In the genomic region with DNA sequence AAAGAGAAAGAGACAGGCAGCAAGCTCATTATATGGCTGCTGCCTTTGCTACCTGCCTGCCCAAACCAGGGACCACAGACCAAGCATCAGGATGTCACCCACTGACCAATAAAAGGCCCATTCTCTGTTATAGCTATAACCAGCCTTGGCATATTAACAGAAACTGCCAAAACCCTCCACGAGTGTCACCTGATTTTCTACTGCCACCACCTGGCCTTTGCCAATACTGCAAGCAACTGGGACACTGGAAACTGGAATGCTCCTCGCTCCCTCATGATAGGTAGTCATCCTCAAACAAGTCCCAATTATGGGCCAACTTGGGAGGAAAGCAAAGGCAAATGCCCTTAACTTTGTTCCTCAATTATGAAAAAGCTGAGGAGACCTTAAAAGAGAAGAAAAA, we compare ENCODE assay signal across 9 cellular contexts.
DNase-seq lines count a peak whose midpoint lies in the region; ATAC-seq, FAIRE-seq and TF ChIP-seq lines count a peak whose summit lies in the region.
"Had no signal": no experiment of that assay in that cellular context is flagged by ENCODE, and none has a peak within 500 bp of the region (broad histone marks: within the 10 kb centered on the region; RNA-seq: fewer than 3 reads in every experiment).

No MANE protein-coding gene starts in this region.

- FAIRE-seq in kidney (lab: Jason Lieb, UNC) = no peak

- H3K9me3 Mint-ChIP-seq in activated CD4-positive, alpha-beta T cell treated with anti-CD3 and anti-CD28 coated beads, Interleukin-2, amount 10 ng/mL, durations not matched to agents 24 days and 14 days = no peaks in the 10 kb centered on the region
- H3K9me3 Mint-ChIP-seq: T-cell had no signal

- H3K4me3 Mint-ChIP-seq in activated CD4-positive, alpha-beta T cell treated with anti-CD3 and anti-CD28 coated beads, Interleukin-2, amount 10 ng/mL, durations not matched to agents 24 days and 14 days = no peak overlapping the region
- H3K4me3 Mint-ChIP-seq: T-cell had no signal

- no peaks in the 10 kb centered on the region for H3K36me3 Mint-ChIP-seq in activated CD4-positive, alpha-beta T cell treated with anti-CD3 and anti-CD28 coated beads, Interleukin-2, amount 10 ng/mL, durations not matched to agents 24 days and 14 days (ENCODE audit: low read depth)
- H3K36me3 Mint-ChIP-seq: T-cell had no signal

- in situ Hi-C loops in G401 (cut with HindIII; ENCODE audit: low sequenced_read_pairs) = no loop called here

- H3K27ac Mint-ChIP-seq in activated CD4-positive, alpha-beta T cell treated with anti-CD3 and anti-CD28 coated beads, Interleukin-2, amount 10 ng/mL, durations not matched to agents 24 days and 14 days = no peak overlapping the region
- H3K27ac Mint-ChIP-seq: T-cell had no signal

- no peak for ATAC-seq in HG02763 (IDR thresholded peaks at IDR 0.05; ENCODE audit: unreplicated experiment)
- ATAC-seq in HG03571 (IDR thresholded peaks at IDR 0.05; ENCODE audit: unreplicated experiment) = no peak
- ATAC-seq in GM19351 (IDR thresholded peaks at IDR 0.05; ENCODE audit: unreplicated experiment) = no peak
- ATAC-seq: T-cell had no signal

- H3K36me3 ChIP-seq in HEK293 (ENCODE audit: control insufficient read depth in 2 of 2, insufficient read depth in 1 of 2, low read length in 2 of 2) = no peaks in the 10 kb centered on the region
- no peaks in the 10 kb centered on the region for H3K36me3 ChIP-seq in kidney (ENCODE audit: control insufficient read depth in 1 of 2, insufficient read depth in 2 of 2, low read length in 2 of 2)

- intact Hi-C loops in activated CD4-positive, alpha-beta T cell treated with anti-CD3 and anti-CD28 coated beads, Interleukin-2, amount 10 ng/mL, durations not matched to agents 24 days and 14 days (cut with micrococcal nuclease) = no loop called here
- intact Hi-C loops in kidney (cut with DNase I) = no loop called here

- CTCF ChIA-PET in HEK293 (lab: Yijun Ruan, JAX) = interaction anchor here (0.6 to 1.1 kb wide), 6 partner anchors 8 to 889 kb away, joined by 3 to 5 read pairs (median 4); no protein-coding TSS in a partner anchor

- POLR2A ChIA-PET in HEK293 (lab: Yijun Ruan, JAX) = no interaction called here

- TF ChIP-seq CTCF in HEK293 (tag by site-specific recombination; IDR thresholded peaks at IDR 0.05) (no peak), kidney (IDR thresholded peaks at IDR 0.05; ENCODE audit: borderline replicate concordance, extremely low read depth, insufficient read depth) (peak; percentile 40)

- H3K27me3 Mint-ChIP-seq in activated CD4-positive, alpha-beta T cell treated with anti-CD3 and anti-CD28 coated beads, Interleukin-2, amount 10 ng/mL, durations not matched to agents 24 days and 14 days = no peaks in the 10 kb centered on the region

- no peak overlapping the region for H3K4me3 ChIP-seq in HEK293 (ENCODE audit: low read depth, low read length)
- H3K4me3 ChIP-seq in kidney (ENCODE audit: low read length in 2 of 2) = no peak overlapping the region

- DNase-seq in G401 (ENCODE audit: low spot score) = peak; percentile 13
- peak; percentile 62 for DNase-seq in activated CD4-positive, alpha-beta T cell treated with anti-CD3 and anti-CD28 coated beads, Interleukin-2, amount 10 ng/mL, durations not matched to agents 24 days and 14 days
- no peak for DNase-seq in kidney
- no peak for DNase-seq in 8988T

- H3K4me1 Mint-ChIP-seq in activated CD4-positive, alpha-beta T cell treated with anti-CD3 and anti-CD28 coated beads, Interleukin-2, amount 10 ng/mL, durations not matched to agents 24 days and 14 days = no peaks in the 10 kb centered on the region
- H3K4me1 Mint-ChIP-seq: T-cell had no signal

- H3K9ac ChIP-seq in kidney (ENCODE audit: low read length in 2 of 2) = no peak overlapping the region

- H3K9me3 ChIP-seq in HEK293 (ENCODE audit: control insufficient read depth, insufficient read depth, low read depth, low read length) (peaks cover 5% of the 10 kb centered on the region), kidney (ENCODE audit: control insufficient read depth in 1 of 2, low read length in 2 of 2) (no peaks in the 10 kb centered on the region)

- H3K27ac ChIP-seq in HEK293 (ENCODE audit: extremely low read depth, low read depth, low read length) (no peak overlapping the region), kidney (ENCODE audit: low read depth in 2 of 2, low read length in 2 of 2) (no peak overlapping the region)

- H3K4me1 ChIP-seq in HEK293 (ENCODE audit: control insufficient read depth, insufficient read depth, low read length) = no peaks in the 10 kb centered on the region
- no peaks in the 10 kb centered on the region for H3K4me1 ChIP-seq in kidney (ENCODE audit: control insufficient read depth in 1 of 2, insufficient read depth in 1 of 2, low read depth in 1 of 2, low read length in 2 of 2)

TF ChIP-seq in HEK293, 187 proteins besides CTCF, POLR2A, EP300 and RAD21:
- TF ChIP-seq, protein P1, sequence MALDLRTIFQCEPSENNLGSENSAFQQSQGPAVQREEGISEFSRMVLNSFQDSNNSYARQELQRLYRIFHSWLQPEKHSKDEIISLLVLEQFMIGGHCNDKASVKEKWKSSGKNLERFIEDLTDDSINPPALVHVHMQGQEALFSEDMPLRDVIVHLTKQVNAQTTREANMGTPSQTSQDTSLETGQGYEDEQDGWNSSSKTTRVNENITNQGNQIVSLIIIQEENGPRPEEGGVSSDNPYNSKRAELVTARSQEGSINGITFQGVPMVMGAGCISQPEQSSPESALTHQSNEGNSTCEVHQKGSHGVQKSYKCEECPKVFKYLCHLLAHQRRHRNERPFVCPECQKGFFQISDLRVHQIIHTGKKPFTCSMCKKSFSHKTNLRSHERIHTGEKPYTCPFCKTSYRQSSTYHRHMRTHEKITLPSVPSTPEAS (tag by site-specific recombination; IDR thresholded peaks at IDR 0.05) = no peak
- TF ChIP-seq ZNF654 (tag by site-specific recombination; IDR thresholded peaks at IDR 0.05; ENCODE audit: low read depth) = peak; percentile 44
- TF ChIP-seq ZNF37A (tag by site-specific recombination; IDR thresholded peaks at IDR 0.05) = no peak
- no peak for TF ChIP-seq ZNF214 (tag by site-specific recombination; IDR thresholded peaks at IDR 0.05; ENCODE audit: borderline replicate concordance)
- 0 out of 2 replicates have a peak, but pooled peaks have one; percentile 33 for TF ChIP-seq PRDM4 (tag by site-specific recombination; IDR thresholded peaks at IDR 0.05)
- TF ChIP-seq BCL11B (tag by site-specific recombination; IDR thresholded peaks at IDR 0.05; ENCODE audit: low read depth) = no peak
- no peak for TF ChIP-seq ZNF560 (tag by site-specific recombination; IDR thresholded peaks at IDR 0.05; ENCODE audit: borderline replicate concordance)
- no peak for TF ChIP-seq ZNF580 (tag by site-specific recombination; IDR thresholded peaks at IDR 0.05)
TF ChIP-seq in HEK293: peak in this region for 2.

Comparison
In these comparisons a context has a peak if more than half of its experiments do, and no peak if none do; other contexts are left out.
1. DNase-seq: peak in G401 (single experiment) and activated CD4-positive, alpha-beta T cell treated with anti-CD3 and anti-CD28 coated beads, Interleukin-2, amount 10 ng/mL, durations not matched to agents 24 days and 14 days (single experiment); none in kidney (single experiment) and 8988T (single experiment).